In genomic region chr14:75440733-75441474, GRCh38 we compare ENCODE assay signal across 13 cellular contexts. TPM values are rescaled to one million over a fixed set of nuclear protein-coding genes. Genes with fewer than 3 reads are reported as not detected.
DNase-seq lines count a peak whose midpoint lies in the region; ATAC-seq and TF ChIP-seq lines count a peak whose summit lies in the region.
"Had no signal": no experiment of that assay in that cellular context is flagged by ENCODE, and none has a peak within 500 bp of the region (broad histone marks: within the 10 kb centered on the region; RNA-seq: fewer than 3 reads in every experiment).

No MANE protein-coding gene starts in this region.

- peak in 2 of 3 donors; percentile 37 to 41 for TF ChIP-seq POLR2A in body of pancreas (IDR thresholded peaks at IDR 0.05)

- ATAC-seq in body of pancreas, result peak; percentile 91
- peak; percentile 96 for ATAC-seq in left lobe of liver
- ATAC-seq in stimulated activated effector memory CD8-positive, alpha-beta T cell treated with anti-CD3 and anti-CD28 coated beads, Interleukin-12 subunit alpha, Interleukin-12 subunit beta, amount 100 ng/mL, for 72 hours, result no peak
- ATAC-seq in GM18907 (IDR thresholded peaks at IDR 0.05; ENCODE audit: unreplicated experiment), result no peak

- TF ChIP-seq CTCF in body of pancreas (IDR thresholded peaks at IDR 0.05), result peak in 1 of 7 experiments; percentile 16

- DNase-seq in GM04503 (ENCODE audit: low read depth), result peak; percentile 74
- peak; percentile 71 to 79 (median 78) for DNase-seq in body of pancreas
- DNase-seq in left lobe of liver (ENCODE audit: low spot score), result peak; percentile 73
- no peak for DNase-seq in stimulated activated effector memory CD8-positive, alpha-beta T cell treated with anti-CD3 and anti-CD28 coated beads, Interleukin-12 subunit alpha, Interleukin-12 subunit beta, amount 100 ng/mL, for 72 hours (ENCODE audit: low spot score in 2 of 2)
- no peak for DNase-seq in NCI-H510A (lab: John Stamatoyannopoulos, UW)
- DNase-seq in foreskin melanocyte, result no peak
- DNase-seq in activated T-cell treated with anti-CD3 and anti-CD28 coated beads, Interleukin-2, amount 50 U/mL, for 24 hours, result no peak
- DNase-seq: activated CD4-positive, alpha-beta T cell treated with anti-CD3 and anti-CD28 coated beads, Interleukin-2, amount 10 ng/mL, durations not matched to agents 24 days and 14 days; Calu3; glutamatergic neuron; NCI-H1436; SIG-M5 had no signal

- no peaks in the 10 kb centered on the region for H3K9me3 ChIP-seq in body of pancreas

- H3K36me3 Mint-ChIP-seq in stimulated activated effector memory CD8-positive, alpha-beta T cell treated with anti-CD3 and anti-CD28 coated beads, Interleukin-12 subunit alpha, Interleukin-12 subunit beta, amount 100 ng/mL, for 72 hours, result no peaks in the 10 kb centered on the region
- no peaks in the 10 kb centered on the region for H3K36me3 Mint-ChIP-seq in activated T-cell treated with anti-CD3 and anti-CD28 coated beads, Interleukin-2, amount 50 U/mL, for 24 hours (ENCODE audit: low read depth)

- no peaks in the 10 kb centered on the region for H3K9me3 Mint-ChIP-seq in stimulated activated effector memory CD8-positive, alpha-beta T cell treated with anti-CD3 and anti-CD28 coated beads, Interleukin-12 subunit alpha, Interleukin-12 subunit beta, amount 100 ng/mL, for 72 hours
- H3K9me3 Mint-ChIP-seq in activated T-cell treated with anti-CD3 and anti-CD28 coated beads, Interleukin-2, amount 50 U/mL, for 24 hours, result no peaks in the 10 kb centered on the region
- H3K9me3 Mint-ChIP-seq: activated CD4-positive, alpha-beta T cell treated with anti-CD3 and anti-CD28 coated beads, Interleukin-2, amount 10 ng/mL, durations not matched to agents 24 days and 14 days had no signal

- peak overlapping the region; percentile 30 for H3K27ac Mint-ChIP-seq in stimulated activated effector memory CD8-positive, alpha-beta T cell treated with anti-CD3 and anti-CD28 coated beads, Interleukin-12 subunit alpha, Interleukin-12 subunit beta, amount 100 ng/mL, for 72 hours
- H3K27ac Mint-ChIP-seq in activated T-cell treated with anti-CD3 and anti-CD28 coated beads, Interleukin-2, amount 50 U/mL, for 24 hours, result no peak overlapping the region
- H3K27ac Mint-ChIP-seq: activated CD4-positive, alpha-beta T cell treated with anti-CD3 and anti-CD28 coated beads, Interleukin-2, amount 10 ng/mL, durations not matched to agents 24 days and 14 days had no signal

- H3K27me3 ChIP-seq in body of pancreas, result no peaks in the 10 kb centered on the region

- intact Hi-C loops in body of pancreas (cut with DNase I), result no loop called here

- no peaks in the 10 kb centered on the region for H3K36me3 ChIP-seq in body of pancreas (replicated peaks in 1 of 2; ENCODE audit: insufficient read depth in 1 of 2, low read depth in 2 of 2)

- 28% methylated on average over 14 of the region's 14 CpGs for WGBS in body of pancreas, 2 donors

- peaks cover 36% of the 10 kb centered on the region for H3K4me1 ChIP-seq in body of pancreas

- peak overlapping the region; percentile 49 to 76 (median 55) for H3K27ac ChIP-seq in body of pancreas

- no peak overlapping the region for H3K4me3 Mint-ChIP-seq in stimulated activated effector memory CD8-positive, alpha-beta T cell treated with anti-CD3 and anti-CD28 coated beads, Interleukin-12 subunit alpha, Interleukin-12 subunit beta, amount 100 ng/mL, for 72 hours
- no peak overlapping the region for H3K4me3 Mint-ChIP-seq in activated T-cell treated with anti-CD3 and anti-CD28 coated beads, Interleukin-2, amount 50 U/mL, for 24 hours
- H3K4me3 Mint-ChIP-seq: activated CD4-positive, alpha-beta T cell treated with anti-CD3 and anti-CD28 coated beads, Interleukin-2, amount 10 ng/mL, durations not matched to agents 24 days and 14 days had no signal

- H3K4me3 ChIP-seq in body of pancreas, result no peak overlapping the region

- H3K27me3 Mint-ChIP-seq in activated T-cell treated with anti-CD3 and anti-CD28 coated beads, Interleukin-2, amount 50 U/mL, for 24 hours, result no peaks in the 10 kb centered on the region
- H3K27me3 Mint-ChIP-seq: activated CD4-positive, alpha-beta T cell treated with anti-CD3 and anti-CD28 coated beads, Interleukin-2, amount 10 ng/mL, durations not matched to agents 24 days and 14 days had no signal

- no peaks in the 10 kb centered on the region for H3K4me1 Mint-ChIP-seq in stimulated activated effector memory CD8-positive, alpha-beta T cell treated with anti-CD3 and anti-CD28 coated beads, Interleukin-12 subunit alpha, Interleukin-12 subunit beta, amount 100 ng/mL, for 72 hours
- no peaks in the 10 kb centered on the region for H3K4me1 Mint-ChIP-seq in activated T-cell treated with anti-CD3 and anti-CD28 coated beads, Interleukin-2, amount 50 U/mL, for 24 hours (ENCODE audit: low read depth)

RNA-seq across cellular contexts. Expression of gene JDP2, which starts 13.1 kb away (rescaled TPM):
- total RNA-seq in body of pancreas, result 10 to 100 TPM; 16.8 to 17.9 TPM
- 12.8 TPM for total RNA-seq in left lobe of liver

Comparison
In these comparisons a context has a peak if more than half of its experiments do, and no peak if none do; other contexts are left out.
1. DNase-seq: peak in GM04503 (single experiment), body of pancreas (4 of 4) and left lobe of liver (single experiment); none in stimulated activated effector memory CD8-positive, alpha-beta T cell treated with anti-CD3 and anti-CD28 coated beads, Interleukin-12 subunit alpha, Interleukin-12 subunit beta, amount 100 ng/mL, for 72 hours (0 of 2), NCI-H510A (single experiment), foreskin melanocyte (single experiment) and activated T-cell treated with anti-CD3 and anti-CD28 coated beads, Interleukin-2, amount 50 U/mL, for 24 hours (single experiment).
2. ATAC-seq: peak in body of pancreas (single experiment) and left lobe of liver (single experiment); none in stimulated activated effector memory CD8-positive, alpha-beta T cell treated with anti-CD3 and anti-CD28 coated beads, Interleukin-12 subunit alpha, Interleukin-12 subunit beta, amount 100 ng/mL, for 72 hours (single experiment) and GM18907 (single experiment).